Comparison of ENCODE assay signal across 21 cellular contexts in the genomic region with DNA sequence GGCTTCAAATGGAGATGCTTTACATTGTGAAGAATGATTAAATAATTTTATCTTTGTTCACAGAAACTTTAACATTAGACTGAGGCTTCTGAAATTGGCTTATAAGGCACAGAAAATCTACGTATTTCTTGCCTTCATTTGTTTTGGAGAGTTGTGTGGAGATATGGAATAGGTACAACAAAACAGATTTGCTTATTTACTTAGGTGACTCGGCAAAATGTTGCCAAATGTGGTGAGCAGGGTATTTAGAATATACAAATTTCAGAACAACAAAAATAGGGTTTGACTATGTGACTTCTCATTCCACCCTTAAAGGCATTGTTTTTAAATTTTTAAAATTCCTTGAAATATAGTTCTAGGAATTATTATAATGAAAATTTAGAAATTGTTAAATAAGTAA.
A peak's percentile ranks its signal among the peaks of the same experiment; 100 is the strongest.
DNase-seq lines count a peak whose midpoint lies in the region; ATAC-seq, FAIRE-seq and TF ChIP-seq lines count a peak whose summit lies in the region.
"Had no signal": no experiment of that assay in that cellular context is flagged by ENCODE, and none has a peak within 500 bp of the region (broad histone marks: within the 10 kb centered on the region; RNA-seq: fewer than 3 reads in every experiment).

No MANE protein-coding gene starts in this region.

- no peak for TF ChIP-seq CTCF in SU-DHL-6 (IDR thresholded peaks at IDR 0.05; ENCODE audit: insufficient read depth, low read length, poor library complexity, severe bottlenecking)
- TF ChIP-seq CTCF in HepG2 (CRISPR knock-in tag; IDR thresholded peaks at IDR 0.05) = no peak
- TF ChIP-seq CTCF in sigmoid colon (IDR thresholded peaks at IDR 0.05) = no peak

- no peaks in the 10 kb centered on the region for H3K79me2 ChIP-seq in SU-DHL-6 (ENCODE audit: insufficient read depth, low read length)
- H3K79me2 ChIP-seq in HepG2 (ENCODE audit: insufficient read depth, low read length) = no peaks in the 10 kb centered on the region

- CTCF ChIA-PET in HepG2 (lab: Yijun Ruan, JAX; ENCODE audit: low intra/inter-chr PET ratio, low total read pairs) = no interaction called here

- TF ChIP-seq POLR2A in HepG2 (IDR thresholded peaks at IDR 0.05; ENCODE audit: insufficient read depth in 1 of 2, low read depth in 2 of 2, low read length in 2 of 2) (no peak), sigmoid colon (IDR thresholded peaks at IDR 0.05) (no peak)

- intact Hi-C loops in HepG2 (cut with micrococcal nuclease; ENCODE audit: unreplicated experiment) = no loop called here
- intact Hi-C loops in sigmoid colon (cut with DNase I) = no loop called here

- no peak overlapping the region for H3K4me3 ChIP-seq in SU-DHL-6 (ENCODE audit: insufficient read depth, low read length, poor library complexity, severe bottlenecking)
- H3K4me3 ChIP-seq in HepG2 (replicated peaks in 1 of 3; ENCODE audit: insufficient read depth in 1 of 3, low read depth in 2 of 3, low read length in 3 of 3) = no peak overlapping the region
- H3K4me3 ChIP-seq in sigmoid colon = no peak overlapping the region
- H3K4me3 ChIP-seq: BLaER1 had no signal

- no peak for ATAC-seq in HepG2
- ATAC-seq: CD8-positive, alpha-beta T cell had no signal

- no peaks in the 10 kb centered on the region for H3K36me3 ChIP-seq in SU-DHL-6 (ENCODE audit: low read length)
- no peaks in the 10 kb centered on the region for H3K36me3 ChIP-seq in HepG2 (replicated peaks in 1 of 2; ENCODE audit: control insufficient read depth in 1 of 2, insufficient read depth in 2 of 2, low read length in 2 of 2)
- no peaks in the 10 kb centered on the region for H3K36me3 ChIP-seq in sigmoid colon
- H3K36me3 ChIP-seq: BLaER1 had no signal

- WGBS in HepG2 (ENCODE audit: low lambda C conversion rate) = 1% methylated on average over 2 of the region's 2 CpGs
- WGBS in sigmoid colon, 2 donors = 82 to 83% methylated on average over 2 of the region's 2 CpGs

- H3K4me1 ChIP-seq in HepG2 (ENCODE audit: insufficient read depth, low read length) (peaks cover 6% of the 10 kb centered on the region; the same call in 1 of the 2 replicates), sigmoid colon (no peaks in the 10 kb centered on the region)
- H3K4me1 ChIP-seq: BLaER1, Caco-2 had no signal

- BruUV-seq in HepG2 (replicated peaks; lab: Mats Ljungman, UMichigan) = no TSS peak

- no peaks in the 10 kb centered on the region for H3K27me3 ChIP-seq in SU-DHL-6 (ENCODE audit: low read length)
- no peaks in the 10 kb centered on the region for H3K27me3 ChIP-seq in HepG2 (ENCODE audit: control insufficient read depth in 1 of 2, insufficient read depth in 2 of 2, low read length in 2 of 2)
- no peaks in the 10 kb centered on the region for H3K27me3 ChIP-seq in sigmoid colon
- H3K27me3 ChIP-seq: BLaER1 had no signal

- H3K9ac ChIP-seq in SU-DHL-6 (ENCODE audit: low read length) = no peak overlapping the region
- H3K9ac ChIP-seq in HepG2 (ENCODE audit: insufficient read depth, low read depth, low read length) = no peak overlapping the region
- H3K9ac ChIP-seq: BLaER1 had no signal

- no peaks in the 10 kb centered on the region for H3F3A ChIP-seq in SU-DHL-6 (ENCODE audit: insufficient read depth)

- no peak for TF ChIP-seq EP300 in HepG2 (IDR thresholded peaks at IDR 0.05; ENCODE audit: low read depth in 2 of 2, low read length in 2 of 2)
- no peak for TF ChIP-seq EP300 in HepG2 (CRISPR knock-in tag; IDR thresholded peaks at IDR 0.05; ENCODE audit: borderline replicate concordance)
- no peak for TF ChIP-seq EP300 in sigmoid colon (IDR thresholded peaks at IDR 0.05)

- H2AFZ ChIP-seq in SU-DHL-6 (ENCODE audit: low read depth, low read length, severe bottlenecking) = peak overlapping the region; percentile 14
- H2AFZ ChIP-seq in HepG2 (ENCODE audit: low read length) = no peak overlapping the region

- POLR2A ChIA-PET in HepG2 (lab: Yijun Ruan, JAX) = no interaction called here

- TF ChIP-seq RAD21 in HepG2 (CRISPR knock-in tag; IDR thresholded peaks at IDR 0.05) = no peak

- H3K4me2 ChIP-seq in SU-DHL-6 (ENCODE audit: low read depth, low read length, poor library complexity, severe bottlenecking) (no peak overlapping the region), HepG2 (ENCODE audit: low read depth, low read length) (no peak overlapping the region)
- H3K4me2 ChIP-seq: BLaER1 had no signal

- in situ Hi-C loops in HepG2 (cut with HindIII; ENCODE audit: extremely low pct_ligation_motif_present, low pct_unique_long_range_greater_than_20kb) = no loop called here

- H3K9me2 ChIP-seq in SU-DHL-6 (replicated peaks; ENCODE audit: insufficient read depth, low read length) = no peaks in the 10 kb centered on the region

- no peak for FAIRE-seq in HepG2 (lab: Jason Lieb, UNC)
- FAIRE-seq: A204.1, GM12891, GM18507 had no signal

- H3K9me3 ChIP-seq in SU-DHL-6 (ENCODE audit: insufficient read depth, low read length) (no peaks in the 10 kb centered on the region), HepG2 (ENCODE audit: low read length) (no peaks in the 10 kb centered on the region), sigmoid colon (no peaks in the 10 kb centered on the region)
- H3K9me3 ChIP-seq: BLaER1, Caco-2 had no signal

- peak; percentile 26 for DNase-seq in DMS53 (lab: John Stamatoyannopoulos, UW)
- no peak for DNase-seq in DMS53 treated with DMSO at 0.1 percent for 48 hours (lab: John Stamatoyannopoulos, UW; ENCODE audit: unreplicated experiment)
- DNase-seq in HepG2 (ENCODE audit: low spot score) = no peak
- DNase-seq in stimulated activated CD8-positive, alpha-beta memory T cell treated with anti-CD3 and anti-CD28 coated beads, Interleukin-4, amount 100 ng/mL, for 48 hours = no peak
- no peak for DNase-seq in sigmoid colon
- no peak for DNase-seq in cerebellar cortex (ENCODE audit: low spot score)
- DNase-seq: Caco-2; CD4-positive, CD25-positive, alpha-beta regulatory T cell; CD8-positive, alpha-beta T cell; DMS153; DMS79 treated with DMSO at 0.1 percent for 48 hours; GF-D8; H9; HFFc6 had no signal

- H4K20me1 ChIP-seq in SU-DHL-6 (ENCODE audit: low read depth, low read length) (no peaks in the 10 kb centered on the region), HepG2 (ENCODE audit: insufficient read depth, low read length) (no peaks in the 10 kb centered on the region; the same call in 1 of the 2 replicates)
- H4K20me1 ChIP-seq: BLaER1 had no signal

- H3K27ac ChIP-seq in SU-DHL-6 (ENCODE audit: low read depth, low read length) = no peak overlapping the region
- no peak overlapping the region for H3K27ac ChIP-seq in HepG2 (ENCODE audit: extremely low read length, insufficient read depth, low read length)
- H3K27ac ChIP-seq in sigmoid colon = no peak overlapping the region
- H3K27ac ChIP-seq: 22Rv1, BLaER1, C4-2B had no signal

TF ChIP-seq in HepG2, 621 proteins besides CTCF, POLR2A, EP300 and RAD21:
- TF ChIP-seq NFE2L2 (IDR thresholded peaks at IDR 0.05; ENCODE audit: low read length) (peak; percentile 74), MED13 (CRISPR knock-in tag; IDR thresholded peaks at IDR 0.05) (no peak)
